19 cellular contexts compared by ENCODE assay signal in genomic region chr7:141295367-141295895, GRCh38.
DNase-seq lines count a peak whose midpoint lies in the region; ATAC-seq and TF ChIP-seq lines count a peak whose summit lies in the region.
"Had no signal": no experiment of that assay in that cellular context is flagged by ENCODE, and none has a peak within 500 bp of the region (broad histone marks: within the 10 kb centered on the region; RNA-seq: fewer than 3 reads in every experiment).

No MANE protein-coding gene starts in this region.

- H3K27me3 ChIP-seq in parathyroid adenoma (ENCODE audit: control insufficient read depth, insufficient read depth, low read length): no peaks in the 10 kb centered on the region
- H3K27me3 ChIP-seq in hepatocyte: peaks cover 12% of the 10 kb centered on the region
- H3K27me3 ChIP-seq: BE2C had no signal

- peak; percentile 43 for DNase-seq in NCI-H1092 treated with DMSO at 0.1 percent for 48 hours (lab: John Stamatoyannopoulos, UW)
- no peak for DNase-seq in NCI-H1092 (lab: John Stamatoyannopoulos, UW)
- peak; percentile 25 for DNase-seq in NCI-H2029 (lab: John Stamatoyannopoulos, UW)
- peak; percentile 76 for DNase-seq in NCI-H345 (lab: John Stamatoyannopoulos, UW)
- no peak for DNase-seq in activated naive CD4-positive, alpha-beta T cell (lab: John Stamatoyannopoulos, UW)
- DNase-seq in hepatocyte (ENCODE audit: low spot score): no peak
- DNase-seq: 8988T; BE2C; Calu3; CD4-positive, alpha-beta T cell; GDM1; NCI-H1436; NCI-H526 treated with DMSO at 0.1 percent for 48 hours; RPMI8226; SIG-M5; T-helper 17 cell had no signal

- no peaks in the 10 kb centered on the region for H3K9me2 ChIP-seq in hepatocyte (replicated peaks; ENCODE audit: insufficient read depth)

- H3K79me2 ChIP-seq in parathyroid adenoma (peaks cover 36% of the 10 kb centered on the region), hepatocyte (no peaks in the 10 kb centered on the region)

- no peaks in the 10 kb centered on the region for H3K9me3 ChIP-seq in parathyroid adenoma (ENCODE audit: control insufficient read depth, low read length)
- no peaks in the 10 kb centered on the region for H3K9me3 ChIP-seq in hepatocyte (ENCODE audit: low read depth)
- H3K9me3 ChIP-seq: BE2C had no signal

- H3K4me2 ChIP-seq in parathyroid adenoma (ENCODE audit: low read length): no peak overlapping the region
- no peak overlapping the region for H3K4me2 ChIP-seq in hepatocyte

- H3K9ac ChIP-seq in parathyroid adenoma: no peak overlapping the region

- H3K36me3 ChIP-seq in parathyroid adenoma (ENCODE audit: control insufficient read depth, insufficient read depth, low read length): no peaks in the 10 kb centered on the region
- H3K36me3 ChIP-seq in hepatocyte (replicated peaks; ENCODE audit: insufficient read depth, low read depth): no peaks in the 10 kb centered on the region
- H3K36me3 ChIP-seq: BE2C had no signal

- H3K4me3 ChIP-seq in parathyroid adenoma (ENCODE audit: low read depth, low read length) (no peak overlapping the region), hepatocyte (no peak overlapping the region)
- H3K4me3 ChIP-seq: GM12878 had no signal

- H3K27ac ChIP-seq in parathyroid adenoma (peak overlapping the region; percentile 57), hepatocyte (no peak overlapping the region)

- no peaks in the 10 kb centered on the region for H4K20me1 ChIP-seq in hepatocyte (ENCODE audit: insufficient read depth, poor library complexity, severe bottlenecking)

- H2AFZ ChIP-seq in parathyroid adenoma: no peak overlapping the region
- H2AFZ ChIP-seq in hepatocyte: no peak overlapping the region

- no peak for ATAC-seq in GM18868 (IDR thresholded peaks at IDR 0.05; ENCODE audit: unreplicated experiment)
- ATAC-seq: GM12878, T-helper 17 cell had no signal

- H3K4me1 ChIP-seq in parathyroid adenoma (peaks cover 48% of the 10 kb centered on the region), hepatocyte (ENCODE audit: insufficient read depth) (no peaks in the 10 kb centered on the region)
- H3K4me1 ChIP-seq: BE2C had no signal

- no peak for TF ChIP-seq CTCF in parathyroid adenoma (IDR thresholded peaks at IDR 0.05)
- no peak for TF ChIP-seq CTCF in hepatocyte (IDR thresholded peaks at IDR 0.05; ENCODE audit: poor library complexity)

- WGBS in hepatocyte (ENCODE audit: low lambda C conversion rate, missing lambda C conversion rate): 31% methylated on average over 2 of the region's 2 CpGs

Comparison
In these comparisons a context has a peak if more than half of its experiments do, and no peak if none do; other contexts are left out.
1. DNase-seq: peak in NCI-H1092 treated with DMSO at 0.1 percent for 48 hours (single experiment), NCI-H2029 (single experiment) and NCI-H345 (single experiment); none in NCI-H1092 (single experiment), activated naive CD4-positive, alpha-beta T cell (0 of 4) and hepatocyte (single experiment).